In the genomic region with DNA sequence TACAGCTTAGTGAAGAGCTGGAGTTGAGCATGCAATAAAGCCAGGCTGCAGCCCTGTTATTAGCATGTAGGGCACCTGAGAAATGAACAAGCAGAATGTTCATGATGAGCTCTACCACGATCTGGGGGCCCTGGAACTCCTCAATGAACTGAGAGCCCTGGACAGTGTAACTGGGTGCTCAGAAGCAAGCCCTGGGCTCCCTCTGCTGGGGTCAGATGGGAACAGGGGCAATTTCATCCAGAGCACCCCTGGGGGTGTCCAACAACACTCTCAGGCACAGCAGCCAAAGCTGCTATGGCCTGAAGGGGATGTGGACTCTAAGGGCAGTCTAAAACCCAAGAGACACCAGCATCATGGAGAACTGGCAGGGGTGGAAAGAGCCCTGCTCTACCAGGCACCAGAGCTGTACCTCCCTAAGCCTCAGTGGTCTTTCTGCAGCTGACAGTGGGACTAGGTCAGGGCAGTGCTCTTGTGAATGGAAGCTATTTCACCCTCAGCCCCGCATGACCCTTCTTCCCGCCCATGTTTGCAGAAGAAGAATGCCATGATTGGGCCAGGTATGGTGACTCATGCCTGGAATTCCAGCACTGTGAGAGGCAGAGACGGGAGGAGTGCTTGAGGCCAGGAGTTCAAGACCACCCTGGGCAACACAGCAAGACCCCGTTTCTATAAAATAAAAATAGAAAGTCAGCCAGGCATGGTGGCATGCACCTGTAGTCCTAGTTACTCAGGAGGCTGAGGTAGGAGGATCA, we compare ENCODE assay signal across 8 cellular contexts. TPM values are rescaled to one million over a fixed set of nuclear protein-coding genes. Genes with fewer than 3 reads are reported as not detected.
DNase-seq lines count a peak whose midpoint lies in the region; ATAC-seq lines count a peak whose summit lies in the region.

No MANE protein-coding gene starts in this region.

- DNase-seq in activated effector memory CD4-positive, alpha-beta T cell treated with anti-CD3 and anti-CD28 coated beads, Interleukin-2, amount 50 U/mL, for 16 hours = peak; percentile 68
- no peak for DNase-seq in activated effector memory CD4-positive, alpha-beta T cell treated with Interleukin-2 at 50 U/mL for 16 hours
- peak; percentile 21 for DNase-seq in OCI-M1 (lab: John Stamatoyannopoulos, UW)
- peak; percentile 33 to 78 for DNase-seq in T47D (ENCODE audit: low read depth in 1 of 2, low spot score in 1 of 2)
- DNase-seq in lung microvascular endothelial cell (ENCODE audit: low read depth in 2 of 2) = peak; percentile 44 to 46

- ATAC-seq in HG03565 (IDR thresholded peaks at IDR 0.05; ENCODE audit: unreplicated experiment) = no peak
- ATAC-seq in HG03175 (IDR thresholded peaks at IDR 0.05; ENCODE audit: unreplicated experiment) = no peak
- no peak for ATAC-seq in GM18868 (IDR thresholded peaks at IDR 0.05; ENCODE audit: unreplicated experiment)

- in situ Hi-C loops in T47D (cut with HindIII; ENCODE audit: low pct_unique_long_range_greater_than_20kb, low sequenced_read_pairs) = no loop called here

RNA-seq across cellular contexts. Expression of gene THOC5, which starts 28.9 kb away (rescaled TPM):
- 21.1 and 23.2 TPM in 2 replicates for total RNA-seq in lung microvascular endothelial cell

RNA-seq across cellular contexts. Expression of gene NEFH, which starts 44.6 kb away (rescaled TPM):
- 0.22 TPM in 1 of 2 replicates, not detected in the other for total RNA-seq in lung microvascular endothelial cell

RNA-seq across cellular contexts. Expression of gene NIPSNAP1, which starts 56.3 kb away (rescaled TPM):
- total RNA-seq in lung microvascular endothelial cell = 14.9 and 35.1 TPM in 2 replicates
